31 cellular contexts compared by ENCODE assay signal in the genomic region with DNA sequence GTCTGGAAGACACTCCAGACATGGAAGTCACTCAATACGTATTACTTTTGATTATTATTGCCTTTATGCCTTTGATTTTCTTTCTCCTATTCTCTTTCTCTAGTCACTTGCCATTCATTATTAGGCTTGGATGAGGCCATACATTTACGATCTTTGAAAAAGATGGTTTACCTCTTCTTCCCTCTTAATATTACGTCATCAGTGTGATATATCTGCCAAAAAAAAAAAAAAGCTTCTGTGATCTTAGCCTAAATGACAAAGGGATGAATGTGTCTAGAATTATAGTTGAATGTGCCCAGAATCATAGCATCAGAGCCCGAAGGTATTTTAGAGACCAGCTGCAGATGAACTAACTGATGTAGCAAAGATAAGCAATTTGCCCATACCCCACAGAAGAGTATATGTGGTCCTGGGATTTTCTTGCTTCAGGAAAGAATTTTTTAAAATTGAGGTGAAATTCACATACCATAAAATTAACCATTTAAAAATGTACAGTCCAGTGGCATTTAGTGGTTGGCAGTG.
"Had no signal": no experiment of that assay in that cellular context is flagged by ENCODE, and none has a peak within 500 bp of the region (broad histone marks: within the 10 kb centered on the region; RNA-seq: fewer than 3 reads in every experiment).

No MANE protein-coding gene starts in this region.

- H3K4me1 ChIP-seq: neural progenitor cell, parathyroid adenoma, psoas muscle, suprapubic skin, testis, upper lobe of right lung, uterus had no signal

- H3K9ac ChIP-seq: neural progenitor cell, parathyroid adenoma had no signal

- H3K4me3 ChIP-seq: neural progenitor cell, ovary, psoas muscle, skin epidermis, smooth muscle cell, spleen, suprapubic skin, testis, tibial artery, transverse colon, upper lobe of right lung, uterus had no signal

- H2AFZ ChIP-seq: neural progenitor cell, parathyroid adenoma had no signal

- ATAC-seq: natural killer cell; psoas muscle; right cardiac atrium; sciatic nerve; stimulated activated memory B cell treated with anti-CD40 and anti-IgM and Interleukin-4, amounts not matched to agents 10 μg/mL and 1 μg/mL and 100 μg/mL, for 72 hours; stimulated activated naive CD8-positive, alpha-beta T cell treated with anti-CD3 and anti-CD28 coated beads, Interleukin-15, amount 100 ng/mL, for 72 hours; stimulated activated naive CD8-positive, alpha-beta T cell treated with anti-CD3 and anti-CD28 coated beads, Interleukin-15, Interleukin-2, amounts not matched to agents 100 U/mL and 50 U/mL, for 24 hours; upper lobe of right lung had no signal

- H3K4me2 ChIP-seq: neural progenitor cell, smooth muscle cell had no signal

- H3K27ac ChIP-seq: neural progenitor cell, ovary, parathyroid adenoma, psoas muscle, skin epidermis, spleen, suprapubic skin, testis, tibial artery, transverse colon, upper lobe of right lung, uterus had no signal

- H3K36me3 Mint-ChIP-seq: neural progenitor cell, type B pancreatic cell had no signal

- H3K4me1 Mint-ChIP-seq: nephron; neural progenitor cell; stimulated activated naive CD8-positive, alpha-beta T cell treated with anti-CD3 and anti-CD28 coated beads, Interleukin-15, amount 100 ng/mL, for 72 hours had no signal

- H3K9me3 Mint-ChIP-seq: type B pancreatic cell had no signal

- H3K79me2 ChIP-seq: parathyroid adenoma had no signal

- H3K36me3 ChIP-seq: neural progenitor cell, ovary, spleen, suprapubic skin, tibial artery, transverse colon, upper lobe of right lung, uterus had no signal

- H3K27me3 Mint-ChIP-seq: stimulated activated memory B cell treated with anti-CD40 and anti-IgM and Interleukin-4, amounts not matched to agents 10 μg/mL and 1 μg/mL and 100 μg/mL, for 72 hours had no signal

- DNase-seq: natural killer cell; occipital lobe; ovary; posterior cingulate gyrus; psoas muscle; right cardiac atrium; spleen; stimulated activated CD4-positive, alpha-beta T cell treated with anti-CD3 and anti-CD28 coated beads, Interleukin-12 subunit alpha, Interleukin-12 subunit beta, amount 100 ng/mL, for 4 hours; stimulated activated CD4-positive, alpha-beta T cell treated with anti-CD3 and anti-CD28 coated beads, Interleukin-1b, Interleukin-23, amount 100 ng/mL, for 48 hours; stimulated activated CD4-positive, alpha-beta T cell treated with anti-CD3 and anti-CD28 coated beads, Interleukin-4, amount 100 ng/mL, for 1 hour; stimulated activated CD4-positive, alpha-beta T cell treated with anti-CD3 and anti-CD28 coated beads, Interleukin-4, amount 100 ng/mL, for 4 hours; stimulated activated CD8-positive, alpha-beta memory T cell treated with anti-CD3 and anti-CD28 coated beads, Interleukin-4, amount 100 ng/mL, for 48 hours; stimulated activated naive CD4-positive, alpha-beta T cell; stimulated activated naive CD8-positive, alpha-beta T cell treated with anti-CD3 and anti-CD28 coated beads, Interleukin-15, amount 100 ng/mL, for 72 hours; stimulated activated naive CD8-positive, alpha-beta T cell treated with anti-CD3 and anti-CD28 coated beads, Interleukin-15, Interleukin-2, amounts not matched to agents 100 U/mL and 50 U/mL, for 24 hours; substantia nigra; testis; tibial artery; transverse colon; upper lobe of right lung; uterus had no signal

- H3K4me3 Mint-ChIP-seq: natural killer cell; nephron; neural progenitor cell; stimulated activated memory B cell treated with anti-CD40 and anti-IgM and Interleukin-4, amounts not matched to agents 10 μg/mL and 1 μg/mL and 100 μg/mL, for 72 hours; stimulated activated naive CD8-positive, alpha-beta T cell treated with anti-CD3 and anti-CD28 coated beads, Interleukin-15, amount 100 ng/mL, for 72 hours; type B pancreatic cell had no signal

- H3K27ac Mint-ChIP-seq: natural killer cell; nephron; neural progenitor cell; progenitor cell of endocrine pancreas; stimulated activated memory B cell treated with anti-CD40 and anti-IgM and Interleukin-4, amounts not matched to agents 10 μg/mL and 1 μg/mL and 100 μg/mL, for 72 hours; stimulated activated naive CD8-positive, alpha-beta T cell treated with anti-CD3 and anti-CD28 coated beads, Interleukin-15, amount 100 ng/mL, for 72 hours; type B pancreatic cell had no signal

- H3K9me3 ChIP-seq: ovary, suprapubic skin, testis, transverse colon, uterus had no signal

- H3K27me3 ChIP-seq: neural progenitor cell, ovary, spleen, suprapubic skin, testis, tibial artery, transverse colon, upper lobe of right lung, uterus had no signal
